In the genomic region with DNA sequence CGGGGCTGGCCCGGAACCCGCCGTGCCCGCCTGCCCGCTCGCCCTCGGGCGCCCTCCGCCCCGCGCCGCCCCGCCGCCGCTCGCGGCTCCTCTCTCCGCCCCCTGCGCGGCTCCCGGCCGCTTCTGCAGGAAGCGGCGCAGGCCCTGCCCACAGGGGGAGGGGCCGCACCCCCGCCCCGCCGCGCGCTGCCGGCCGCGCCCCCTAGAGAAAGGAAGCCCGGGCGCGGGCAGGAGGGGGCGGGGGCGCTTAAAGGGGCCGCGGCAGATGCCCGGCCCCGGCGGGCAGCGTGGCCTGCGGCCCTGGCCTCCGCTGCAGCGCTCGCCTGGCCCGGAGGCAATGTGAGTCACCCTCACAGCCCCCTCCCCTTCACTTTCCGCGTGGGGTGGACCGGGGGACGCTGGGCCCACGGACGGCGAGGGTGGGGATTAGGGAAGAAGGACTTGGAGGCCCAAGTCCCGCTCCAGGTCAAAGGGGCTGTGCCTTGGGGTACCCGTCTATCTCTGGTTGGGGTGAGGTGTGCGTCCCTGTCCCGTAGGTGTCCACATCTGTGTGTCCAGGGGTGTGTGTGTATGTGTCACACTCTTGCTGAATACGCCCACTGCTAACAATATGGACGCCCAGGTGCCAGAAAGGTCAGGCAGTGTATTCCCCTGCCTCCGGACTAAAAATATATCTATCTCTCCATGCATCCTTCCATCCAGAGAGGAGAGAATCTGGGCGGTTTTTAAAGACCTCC, we compare ENCODE assay signal across 1 cellular context.
TF ChIP-seq lines count a peak whose summit lies in the region.

Gene GIT1, minus strand, starts transcription at position 125 of the 737 bp plus-strand sequence. CDS start 270 bp downstream, outside the sequence.

TF ChIP-seq in H1, 55 proteins besides CTCF, POLR2A, EP300 and RAD21:
- TF ChIP-seq, protein P1, sequence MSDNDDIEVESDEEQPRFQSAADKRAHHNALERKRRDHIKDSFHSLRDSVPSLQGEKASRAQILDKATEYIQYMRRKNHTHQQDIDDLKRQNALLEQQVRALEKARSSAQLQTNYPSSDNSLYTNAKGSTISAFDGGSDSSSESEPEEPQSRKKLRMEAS (IDR thresholded peaks at IDR 0.05) = peak; percentile 83
- peak; percentile 65; the same call in 1 of the 2 replicates for TF ChIP-seq EGR1 (IDR thresholded peaks at IDR 0.05; ENCODE audit: borderline replicate concordance, low read depth, low read length)
- TF ChIP-seq CTBP2 (IDR thresholded peaks at IDR 0.05; ENCODE audit: borderline replicate concordance, insufficient read depth, insufficient read length, low read length) = no peak
- TF ChIP-seq SIN3A (conservative IDR thresholded peaks at IDR 0.05 in 1 of 2, IDR thresholded peaks at IDR 0.05 in 1 of 2; ENCODE audit: low read depth in 1 of 2, low read length in 2 of 2) = peak in 1 of 2 experiments; percentile 57; a peak in 2 of 4 replicates
- no peak for TF ChIP-seq ATF2 (IDR thresholded peaks at IDR 0.05; ENCODE audit: low read length)
- no peak; the same call in 1 of the 2 replicates for TF ChIP-seq RBBP5 (IDR thresholded peaks at IDR 0.05; ENCODE audit: borderline replicate concordance, low read depth, low read length)
- peak; percentile 45 for TF ChIP-seq EZH2 (IDR thresholded peaks at IDR 0.05; ENCODE audit: low read depth, low read length, severe bottlenecking)
- TF ChIP-seq TEAD4 (IDR thresholded peaks at IDR 0.05; ENCODE audit: low read depth, low read length) = no peak
- TF ChIP-seq NRF1 (IDR thresholded peaks at IDR 0.05; ENCODE audit: low read depth, low read length) = peak; percentile 40
- no peak for TF ChIP-seq SUZ12 (IDR thresholded peaks at IDR 0.05; ENCODE audit: low read length)
- peak; percentile 27 for TF ChIP-seq KDM4A (IDR thresholded peaks at IDR 0.05; ENCODE audit: low read depth, low read length, severe bottlenecking)
- no peak for TF ChIP-seq TCF12 (IDR thresholded peaks at IDR 0.05; ENCODE audit: low read depth, low read length)
- no peak for TF ChIP-seq HDAC6 (IDR thresholded peaks at IDR 0.05; ENCODE audit: low read depth, low read length)
- TF ChIP-seq, protein P2, sequence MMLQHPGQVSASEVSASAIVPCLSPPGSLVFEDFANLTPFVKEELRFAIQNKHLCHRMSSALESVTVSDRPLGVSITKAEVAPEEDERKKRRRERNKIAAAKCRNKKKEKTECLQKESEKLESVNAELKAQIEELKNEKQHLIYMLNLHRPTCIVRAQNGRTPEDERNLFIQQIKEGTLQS (IDR thresholded peaks at IDR 0.05; ENCODE audit: insufficient read depth, low read depth, low read length) = no peak
- TF ChIP-seq, protein P3, sequence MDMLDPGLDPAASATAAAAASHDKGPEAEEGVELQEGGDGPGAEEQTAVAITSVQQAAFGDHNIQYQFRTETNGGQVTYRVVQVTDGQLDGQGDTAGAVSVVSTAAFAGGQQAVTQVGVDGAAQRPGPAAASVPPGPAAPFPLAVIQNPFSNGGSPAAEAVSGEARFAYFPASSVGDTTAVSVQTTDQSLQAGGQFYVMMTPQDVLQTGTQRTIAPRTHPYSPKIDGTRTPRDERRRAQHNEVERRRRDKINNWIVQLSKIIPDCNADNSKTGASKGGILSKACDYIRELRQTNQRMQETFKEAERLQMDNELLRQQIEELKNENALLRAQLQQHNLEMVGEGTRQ (IDR thresholded peaks at IDR 0.05; ENCODE audit: low read length) = no peak
- TF ChIP-seq SP4 (IDR thresholded peaks at IDR 0.05; ENCODE audit: low read length) = no peak
- no peak for TF ChIP-seq KDM5A (IDR thresholded peaks at IDR 0.05; ENCODE audit: low read length)
- no peak for TF ChIP-seq CHD7 (IDR thresholded peaks at IDR 0.05; ENCODE audit: insufficient replicate concordance, low read length)
- TF ChIP-seq, protein P4, sequence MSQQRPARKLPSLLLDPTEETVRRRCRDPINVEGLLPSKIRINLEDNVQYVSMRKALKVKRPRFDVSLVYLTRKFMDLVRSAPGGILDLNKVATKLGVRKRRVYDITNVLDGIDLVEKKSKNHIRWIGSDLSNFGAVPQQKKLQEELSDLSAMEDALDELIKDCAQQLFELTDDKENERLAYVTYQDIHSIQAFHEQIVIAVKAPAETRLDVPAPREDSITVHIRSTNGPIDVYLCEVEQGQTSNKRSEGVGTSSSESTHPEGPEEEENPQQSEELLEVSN (IDR thresholded peaks at IDR 0.05) = peak; percentile 46; the same call in 1 of the 2 replicates
- no peak for TF ChIP-seq POLR2AphosphoS5 (IDR thresholded peaks at IDR 0.05; ENCODE audit: low read depth, low read length)
TF ChIP-seq in H1: peak in this region for 7.
